ENCODE assay signal across 9 cellular contexts in the genomic region with DNA sequence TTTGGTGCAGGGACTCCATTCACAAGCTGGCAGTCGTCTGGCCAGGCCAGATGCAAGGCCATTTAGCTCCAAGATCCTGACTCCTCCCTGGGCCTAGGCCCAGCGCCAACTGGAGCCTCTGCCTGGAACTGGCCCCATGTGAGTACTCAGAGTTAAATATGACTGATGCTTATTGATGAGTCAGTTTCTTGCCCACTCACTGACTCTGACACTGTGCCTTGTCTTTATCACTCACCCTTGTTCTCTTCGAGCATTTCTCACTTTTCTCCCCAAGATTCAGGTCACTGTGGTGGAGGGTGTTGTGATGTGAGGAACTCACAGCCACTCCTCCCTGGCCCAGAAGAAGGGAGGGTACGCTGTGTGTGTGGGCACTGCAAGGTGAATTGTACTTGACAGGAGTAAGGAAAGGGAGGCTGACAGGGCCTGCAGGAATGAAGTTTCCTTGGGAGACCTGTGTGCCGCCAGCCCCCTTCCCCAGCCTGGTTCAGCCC. TPM values are rescaled to one million over a fixed set of nuclear protein-coding genes. Genes with fewer than 3 reads are reported as not detected.
DNase-seq lines count a peak whose midpoint lies in the region; ATAC-seq, FAIRE-seq and TF ChIP-seq lines count a peak whose summit lies in the region.
"Had no signal": no experiment of that assay in that cellular context is flagged by ENCODE, and none has a peak within 500 bp of the region (broad histone marks: within the 10 kb centered on the region; RNA-seq: fewer than 3 reads in every experiment).

No MANE protein-coding gene starts in this region.

- no TSS peak for BruUV-seq in endothelial cell of umbilical vein (replicated peaks; lab: Mats Ljungman, UMichigan)

- no peak for TF ChIP-seq POLR2A in endothelial cell of umbilical vein (IDR thresholded peaks at IDR 0.05; ENCODE audit: low read depth, low read length)

- H3K4me3 ChIP-seq in BE2C (ENCODE audit: low read depth, low read length): no peak overlapping the region
- no peak overlapping the region for H3K4me3 ChIP-seq in endothelial cell of umbilical vein (replicated peaks in 1 of 3; ENCODE audit: insufficient read depth in 1 of 3, low read depth in 1 of 3, low read length in 3 of 3)

- H3K36me3 ChIP-seq in BE2C: no peaks in the 10 kb centered on the region
- H3K36me3 ChIP-seq in endothelial cell of umbilical vein (ENCODE audit: control insufficient read depth in 2 of 2, extremely low read depth in 1 of 2, insufficient read depth in 2 of 2, low read length in 2 of 2): no peaks in the 10 kb centered on the region

- peaks cover 12% of the 10 kb centered on the region for H3K36me3 Mint-ChIP-seq in natural killer cell treated with Interleukin-12 subunit alpha and Interleukin-12 subunit beta and Interleukin-15 and Interleukin-18, amount 100 ng/mL, for 72 hours

- CTCF ChIA-PET in endothelial cell of umbilical vein (lab: Charles Lee): interaction anchor here (0.9 to 1.9 kb wide), 5 partner anchors 10 to 149 kb away, joined by 4 to 7 read pairs (median 4); partner anchors contain the start of gene ST3GAL4

- H3K4me3 Mint-ChIP-seq in natural killer cell treated with Interleukin-12 subunit alpha and Interleukin-12 subunit beta and Interleukin-15 and Interleukin-18, amount 100 ng/mL, for 72 hours: peak overlapping the region; percentile 56

- dilution Hi-C loops in endothelial cell of umbilical vein (cut with MboI; ENCODE audit: extremely low pct_ligation_motif_present, low sequenced_read_pairs): no loop called here

- peaks cover 41% of the 10 kb centered on the region for H3K4me1 ChIP-seq in BE2C
- H3K4me1 ChIP-seq in endothelial cell of umbilical vein (ENCODE audit: control insufficient read depth, extremely low read depth, insufficient read depth, low read length): peaks cover 24% of the 10 kb centered on the region

- H3K9me1 ChIP-seq in endothelial cell of umbilical vein (replicated peaks; ENCODE audit: control insufficient read depth, extremely low read depth, insufficient read depth, low read length): no peaks in the 10 kb centered on the region

- FAIRE-seq in endothelial cell of umbilical vein (lab: Jason Lieb, UNC): peak; percentile 15

- H3K27me3 ChIP-seq in BE2C: no peaks in the 10 kb centered on the region
- H3K27me3 ChIP-seq in endothelial cell of umbilical vein (ENCODE audit: control insufficient read depth in 2 of 2, insufficient read depth in 2 of 2, low read length in 2 of 2): no peaks in the 10 kb centered on the region

- H3K27me3 Mint-ChIP-seq in natural killer cell treated with Interleukin-12 subunit alpha and Interleukin-12 subunit beta and Interleukin-15 and Interleukin-18, amount 100 ng/mL, for 72 hours: no peaks in the 10 kb centered on the region

- H3K4me2 ChIP-seq in endothelial cell of umbilical vein (ENCODE audit: insufficient read depth, low read length): no peak overlapping the region

- TF ChIP-seq CTCF in BE2C (IDR thresholded peaks at IDR 0.05; ENCODE audit: low read depth, low read length) (no peak), endothelial cell of umbilical vein (IDR thresholded peaks at IDR 0.05; ENCODE audit: extremely low read depth in 1 of 2, insufficient read depth in 1 of 2, low read depth in 1 of 2, low read length in 2 of 2) (no peak)

- H3K79me2 ChIP-seq in endothelial cell of umbilical vein (ENCODE audit: control insufficient read depth, insufficient read depth, low read length): no peaks in the 10 kb centered on the region

- intact Hi-C loops in endothelial cell of umbilical vein (cut with micrococcal nuclease): no loop called here

- peaks cover 72 to 79% of the 10 kb centered on the region in 2 donors for H3K4me1 Mint-ChIP-seq in natural killer cell treated with Interleukin-12 subunit alpha and Interleukin-12 subunit beta and Interleukin-15 and Interleukin-18, amount 100 ng/mL, for 72 hours (ENCODE audit: low read depth in 2 of 2)

- no peak overlapping the region for H3K27ac ChIP-seq in endothelial cell of umbilical vein (ENCODE audit: insufficient read depth, low read depth, low read length)

- H3K9me3 Mint-ChIP-seq in natural killer cell treated with Interleukin-12 subunit alpha and Interleukin-12 subunit beta and Interleukin-15 and Interleukin-18, amount 100 ng/mL, for 72 hours: no peaks in the 10 kb centered on the region

- peak overlapping the region; percentile 82 to 99 for H3K27ac Mint-ChIP-seq in natural killer cell treated with Interleukin-12 subunit alpha and Interleukin-12 subunit beta and Interleukin-15 and Interleukin-18, amount 100 ng/mL, for 72 hours

- no peaks in the 10 kb centered on the region for H3K9me3 ChIP-seq in BE2C
- H3K9me3 ChIP-seq in endothelial cell of umbilical vein (replicated peaks; ENCODE audit: control insufficient read depth, insufficient read depth, low read length): no peaks in the 10 kb centered on the region

- POLR2A ChIA-PET in endothelial cell of umbilical vein (lab: Charles Lee): no interaction called here

- H2AFZ ChIP-seq in endothelial cell of umbilical vein (ENCODE audit: low read depth, low read length): no peak overlapping the region

- peak; percentile 69 for DNase-seq in BE2C
- peak; percentile 89 for DNase-seq in LHCN-M2 (ENCODE audit: low read depth)
- peak; percentile 21 for DNase-seq in endothelial cell of umbilical vein (ENCODE audit: low read depth, low spot score)
- DNase-seq in natural killer cell treated with Interleukin-12 subunit alpha and Interleukin-12 subunit beta and Interleukin-15 and Interleukin-18, amount 100 ng/mL, for 72 hours (ENCODE audit: low spot score): peak; percentile 83
- DNase-seq in KG1 (lab: John Stamatoyannopoulos, UW): no peak
- no peak for DNase-seq in NCI-H510A (lab: John Stamatoyannopoulos, UW)
- DNase-seq: NCI-H526 had no signal

- H4K20me1 ChIP-seq in endothelial cell of umbilical vein (replicated peaks; ENCODE audit: control insufficient read depth, extremely low read depth, insufficient read depth, low read length): no peaks in the 10 kb centered on the region

- ATAC-seq in natural killer cell treated with Interleukin-12 subunit alpha and Interleukin-12 subunit beta and Interleukin-15 and Interleukin-18, amount 100 ng/mL, for 72 hours: peak; percentile 85 to 86
- no peak for ATAC-seq in GM19452 (IDR thresholded peaks at IDR 0.05; ENCODE audit: unreplicated experiment)
- no peak for ATAC-seq in HG03460 (IDR thresholded peaks at IDR 0.05; ENCODE audit: unreplicated experiment)

- no peak overlapping the region for H3K9ac ChIP-seq in endothelial cell of umbilical vein (replicated peaks; ENCODE audit: extremely low read depth, insufficient read depth, low read length)

TF ChIP-seq in endothelial cell of umbilical vein, 7 proteins besides CTCF, POLR2A, EP300 and RAD21:
- TF ChIP-seq JUN (IDR thresholded peaks at IDR 0.05; ENCODE audit: borderline replicate concordance, insufficient read depth, insufficient read length, low read depth) (no peak), FOS (IDR thresholded peaks at IDR 0.05; ENCODE audit: borderline replicate concordance, insufficient read depth, low read length) (peak; percentile 63)

RNA-seq across cellular contexts. Expression of gene ST3GAL4, which starts 23.2 kb away (rescaled TPM):
- 33.2 TPM for polyA plus RNA-seq in BE2C (2012; ENCODE audit: insufficient read depth, insufficient read length, low read depth)
- total RNA-seq in LHCN-M2 (2014; rRNA removed): 36.2 and 36.3 TPM in 2 replicates
- 25.7 TPM for polyA plus RNA-seq in LHCN-M2 (2012)
- total RNA-seq in endothelial cell of umbilical vein: 17.7 and 21.1 TPM in 2 replicates
- polyA plus RNA-seq in endothelial cell of umbilical vein: 19.4 and 20.8 TPM in 2 replicates
- 22.6 and 25.1 TPM in 2 replicates for polyA plus RNA-seq in endothelial cell of umbilical vein (2011; cell fraction: cytosol; rRNA removed)
- 18.4 and 19.5 TPM in 2 replicates for polyA plus RNA-seq in endothelial cell of umbilical vein (2011; cell fraction: nucleus; rRNA removed)
- 14.4 and 15.3 TPM in 2 replicates for polyA plus RNA-seq in endothelial cell of umbilical vein (2012)
- 15.2 and 21.4 TPM in 2 replicates for polyA minus RNA-seq in endothelial cell of umbilical vein
- 28.7 TPM for polyA minus RNA-seq in endothelial cell of umbilical vein (2011; cell fraction: cytosol; rRNA and poly(A)+ RNA removed)
- 8.4 and 8.9 TPM in 2 replicates for polyA minus RNA-seq in endothelial cell of umbilical vein (2011; cell fraction: nucleus; rRNA and poly(A)+ RNA removed)
- 10 to 100 TPM; 60.4 to 60.9 TPM for total RNA-seq in natural killer cell treated with Interleukin-12 subunit alpha and Interleukin-12 subunit beta and Interleukin-15 and Interleukin-18, amount 100 ng/mL, for 72 hours

RNA-seq across cellular contexts. Expression of gene DCPS, which starts 28.4 kb away (rescaled TPM):
- polyA plus RNA-seq in BE2C (2012; ENCODE audit: insufficient read depth, insufficient read length, low read depth): 24.0 TPM
- total RNA-seq in LHCN-M2 (2014; rRNA removed): 30.1 and 30.8 TPM in 2 replicates
- polyA plus RNA-seq in LHCN-M2 (2012): 26.2 TPM
- 19.6 and 21.8 TPM in 2 replicates for total RNA-seq in endothelial cell of umbilical vein
- 34.2 and 36.0 TPM in 2 replicates for polyA plus RNA-seq in endothelial cell of umbilical vein
- polyA plus RNA-seq in endothelial cell of umbilical vein (2011; cell fraction: cytosol; rRNA removed): 30.7 and 37.0 TPM in 2 replicates
- polyA plus RNA-seq in endothelial cell of umbilical vein (2011; cell fraction: nucleus; rRNA removed): 13.5 and 15.9 TPM in 2 replicates
- polyA plus RNA-seq in endothelial cell of umbilical vein (2012): 20.9 and 24.0 TPM in 2 replicates
- polyA minus RNA-seq in endothelial cell of umbilical vein: 14.7 and 15.8 TPM in 2 replicates
- 28.3 TPM for polyA minus RNA-seq in endothelial cell of umbilical vein (2011; cell fraction: cytosol; rRNA and poly(A)+ RNA removed)
- polyA minus RNA-seq in endothelial cell of umbilical vein (2011; cell fraction: nucleus; rRNA and poly(A)+ RNA removed): 4.0 and 4.2 TPM in 2 replicates
- 10 to 100 TPM; 32.8 to 46.7 TPM for total RNA-seq in natural killer cell treated with Interleukin-12 subunit alpha and Interleukin-12 subunit beta and Interleukin-15 and Interleukin-18, amount 100 ng/mL, for 72 hours

RNA-seq across cellular contexts. Expression of gene TIRAP, which starts 49.4 kb away (rescaled TPM):
- polyA plus RNA-seq in BE2C (2012; ENCODE audit: insufficient read depth, insufficient read length, low read depth): 9.4 TPM
- total RNA-seq in LHCN-M2 (2014; rRNA removed) (5.0 TPM in 2 replicates), endothelial cell of umbilical vein (8.7 and 11.0 TPM in 2 replicates)
- 5.3 TPM for polyA plus RNA-seq in LHCN-M2 (2012)
- polyA plus RNA-seq in endothelial cell of umbilical vein: 9.3 and 9.6 TPM in 2 replicates
- 6.6 and 7.1 TPM in 2 replicates for polyA plus RNA-seq in endothelial cell of umbilical vein (2011; cell fraction: cytosol; rRNA removed)
- 7.1 TPM in 2 replicates for polyA plus RNA-seq in endothelial cell of umbilical vein (2011; cell fraction: nucleus; rRNA removed)
- 4.5 and 5.3 TPM in 2 replicates for polyA plus RNA-seq in endothelial cell of umbilical vein (2012)
- 7.7 and 10.6 TPM in 2 replicates for polyA minus RNA-seq in endothelial cell of umbilical vein
- 5.8 TPM for polyA minus RNA-seq in endothelial cell of umbilical vein (2011; cell fraction: cytosol; rRNA and poly(A)+ RNA removed)
- polyA minus RNA-seq in endothelial cell of umbilical vein (2011; cell fraction: nucleus; rRNA and poly(A)+ RNA removed): 4.5 and 4.6 TPM in 2 replicates
- total RNA-seq in natural killer cell treated with Interleukin-12 subunit alpha and Interleukin-12 subunit beta and Interleukin-15 and Interleukin-18, amount 100 ng/mL, for 72 hours: 10 to 100 TPM; 19.8 to 19.9 TPM

Comparison
In these comparisons a context has a peak if more than half of its experiments do, and no peak if none do; other contexts are left out.
1. DNase-seq: peak in BE2C (single experiment), LHCN-M2 (single experiment), endothelial cell of umbilical vein (single experiment) and natural killer cell treated with Interleukin-12 subunit alpha and Interleukin-12 subunit beta and Interleukin-15 and Interleukin-18, amount 100 ng/mL, for 72 hours (single experiment); none in KG1 (single experiment) and NCI-H510A (single experiment).
2. ATAC-seq: peak in natural killer cell treated with Interleukin-12 subunit alpha and Interleukin-12 subunit beta and Interleukin-15 and Interleukin-18, amount 100 ng/mL, for 72 hours (2 of 2); none in GM19452 (single experiment) and HG03460 (single experiment).